Comparison of ENCODE assay signal across 33 cellular contexts in genomic region chr11:28879869-28880268, GRCh38.
DNase-seq lines count a peak whose midpoint lies in the region; ATAC-seq, FAIRE-seq and TF ChIP-seq lines count a peak whose summit lies in the region.
"Had no signal": no experiment of that assay in that cellular context is flagged by ENCODE, and none has a peak within 500 bp of the region (broad histone marks: within the 10 kb centered on the region; RNA-seq: fewer than 3 reads in every experiment).

No MANE protein-coding gene starts in this region.

- H3K9me2 ChIP-seq in PC-3 (replicated peaks; ENCODE audit: low read length), result no peaks in the 10 kb centered on the region

- H3K4me3 ChIP-seq in PC-3 (ENCODE audit: low read length) (no peak overlapping the region), bronchial epithelial cell (ENCODE audit: low read depth, low read length) (no peak overlapping the region)
- H3K4me3 ChIP-seq: A549; BLaER1; BLaER1 treated with 17β-estradiol and CSF1 and Interleukin-3, amounts not matched to agents 10 nM and 100 nM had no signal

- ATAC-seq in PC-3, result peak; percentile 78
- no peak for ATAC-seq in GM18861 (IDR thresholded peaks at IDR 0.05; ENCODE audit: unreplicated experiment)
- ATAC-seq: A549; CD8-positive, alpha-beta T cell had no signal

- BruUV-seq in PC-3 (replicated peaks; lab: Mats Ljungman, UMichigan), result no TSS peak

- no peak overlapping the region for H3K9ac ChIP-seq in PC-3 (ENCODE audit: low read length)
- H3K9ac ChIP-seq: BLaER1; BLaER1 treated with 17β-estradiol and CSF1 and Interleukin-3, amounts not matched to agents 10 nM and 100 nM had no signal

- H3K27me3 ChIP-seq in PC-3 (ENCODE audit: low read length) (no peaks in the 10 kb centered on the region), bronchial epithelial cell (ENCODE audit: control insufficient read depth, insufficient read depth, low read length) (no peaks in the 10 kb centered on the region)
- H3K27me3 ChIP-seq: BE2C; BLaER1; BLaER1 treated with 17β-estradiol and CSF1 and Interleukin-3, amounts not matched to agents 10 nM and 100 nM had no signal

- H3K79me2 ChIP-seq in PC-3 (ENCODE audit: low read length), result no peaks in the 10 kb centered on the region

- no peak for DNase-seq in H54 (ENCODE audit: insufficient read length, low spot score)
- DNase-seq in PC-3, result peak; percentile 60
- DNase-seq in bronchial epithelial cell (ENCODE audit: low read depth), result peak; percentile 25
- DNase-seq in head of caudate nucleus, result no peak
- DNase-seq in cardiac septum (ENCODE audit: low spot score), result no peak
- DNase-seq: 8988T; ACHN; AML-193; BE2C; C1 segment of cervical spinal cord; Caco-2; Calu3; CD4-positive, alpha-beta memory T cell; CD4-positive, alpha-beta T cell; CD4-positive, CD25-positive, alpha-beta regulatory T cell; CD8-positive, alpha-beta memory T cell; CD8-positive, alpha-beta T cell; COR-L47; DMS 273 treated with DMSO at 0.1 percent for 48 hours; DMS153; DMS53; DMS79; DMS79 treated with DMSO at 0.1 percent for 48 hours; DND-41; EL had no signal

- H3K36me3 ChIP-seq in PC-3 (ENCODE audit: low read depth, low read length) (no peaks in the 10 kb centered on the region), bronchial epithelial cell (ENCODE audit: control insufficient read depth, insufficient read depth, low read length) (no peaks in the 10 kb centered on the region)
- H3K36me3 ChIP-seq: BE2C; BLaER1; BLaER1 treated with 17β-estradiol and CSF1 and Interleukin-3, amounts not matched to agents 10 nM and 100 nM had no signal

- no peaks in the 10 kb centered on the region for H3K9me3 ChIP-seq in PC-3 (ENCODE audit: low read length)
- H3K9me3 ChIP-seq: BE2C; BLaER1; BLaER1 treated with 17β-estradiol and CSF1 and Interleukin-3, amounts not matched to agents 10 nM and 100 nM; Caco-2 had no signal

- TF ChIP-seq CTCF in PC-3 (conservative IDR thresholded peaks at IDR 0.05; ENCODE audit: low read depth, low read length), result no peak
- TF ChIP-seq CTCF in bronchial epithelial cell (IDR thresholded peaks at IDR 0.05; ENCODE audit: insufficient read depth, low read length, severe bottlenecking), result no peak

- peak overlapping the region; percentile 33; the same call in 1 of the 2 replicates for H3K4me2 ChIP-seq in PC-3 (ENCODE audit: low read length)
- H3K4me2 ChIP-seq: A549; BLaER1; BLaER1 treated with 17β-estradiol and CSF1 and Interleukin-3, amounts not matched to agents 10 nM and 100 nM had no signal

- CTCF ChIA-PET in PC-3 (lab: Charles Lee), result no interaction called here

- intact Hi-C loops in PC-3 (cut with micrococcal nuclease) (loop anchor here (5.0 kb wide), 1 partner anchor 123 kb away; no protein-coding TSS in a partner anchor), head of caudate nucleus (cut with DNase I) (loop anchor here (10.0 kb wide), 1 partner anchor 55 kb away; no protein-coding TSS in a partner anchor), cardiac septum (cut with DNase I) (no loop called here)

- no peak overlapping the region for H2AFZ ChIP-seq in PC-3 (ENCODE audit: low read length)

- no peaks in the 10 kb centered on the region for H4K20me1 ChIP-seq in PC-3 (ENCODE audit: low read length)
- H4K20me1 ChIP-seq: BLaER1; BLaER1 treated with 17β-estradiol and CSF1 and Interleukin-3, amounts not matched to agents 10 nM and 100 nM had no signal

- TF ChIP-seq POLR2A in H54 (IDR thresholded peaks at IDR 0.05; ENCODE audit: low read depth, low read length), result no peak

- FAIRE-seq in H54 (lab: Jason Lieb, UNC) (peak; percentile 67), bronchial epithelial cell (lab: Jason Lieb, UNC) (no peak)
- FAIRE-seq: A204.1, A549, D721Med had no signal

- H3K27ac ChIP-seq in PC-3 (ENCODE audit: low read length), result peak overlapping the region; percentile 39; the same call in 1 of the 2 replicates
- H3K27ac ChIP-seq: 22Rv1; A549; BLaER1; BLaER1 treated with 17β-estradiol and CSF1 and Interleukin-3, amounts not matched to agents 10 nM and 100 nM; C4-2B had no signal

- peaks cover 27% of the 10 kb centered on the region for H3K4me1 ChIP-seq in PC-3 (ENCODE audit: insufficient read depth, low read length)
- H3K4me1 ChIP-seq: BE2C; BLaER1; BLaER1 treated with 17β-estradiol and CSF1 and Interleukin-3, amounts not matched to agents 10 nM and 100 nM; Caco-2 had no signal

- POLR2A ChIA-PET in PC-3 (lab: Charles Lee; ENCODE audit: unreplicated experiment), result no interaction called here

- H3F3A ChIP-seq in PC-3 (ENCODE audit: low read length, unreplicated experiment), result no peaks in the 10 kb centered on the region

Comparison
In these comparisons a context has a peak if more than half of its experiments do, and no peak if none do; other contexts are left out.
1. DNase-seq: peak in PC-3 (single experiment) and bronchial epithelial cell (single experiment); none in H54 (single experiment), head of caudate nucleus (0 of 42) and cardiac septum (single experiment).